Comparison of ENCODE assay signal across 17 cellular contexts in genomic region chr7:155962968-155963300, GRCh38.
A peak's percentile ranks its signal among the peaks of the same experiment; 100 is the strongest.
DNase-seq lines count a peak whose midpoint lies in the region; ATAC-seq and TF ChIP-seq lines count a peak whose summit lies in the region.
"Had no signal": no experiment of that assay in that cellular context is flagged by ENCODE, and none has a peak within 500 bp of the region (broad histone marks: within the 10 kb centered on the region; RNA-seq: fewer than 3 reads in every experiment).

No MANE protein-coding gene starts in this region.

- BruUV-seq in HCT116 (replicated peaks; lab: Mats Ljungman, UMichigan), result no TSS peak

- no peak overlapping the region for H2AFZ ChIP-seq in HCT116 (ENCODE audit: low read depth, low read length, poor library complexity, severe bottlenecking)
- H2AFZ ChIP-seq: GM23248 had no signal

- ATAC-seq in HCT116 (no peak), GM18520 (IDR thresholded peaks at IDR 0.05; ENCODE audit: unreplicated experiment) (no peak), HG02852 (IDR thresholded peaks at IDR 0.05; ENCODE audit: unreplicated experiment) (no peak)

- no peaks in the 10 kb centered on the region for H3K9me2 ChIP-seq in HCT116 (ENCODE audit: insufficient read depth)

- peaks cover 0 to 15% (median 9%) of the 10 kb centered on the region in 11 experiments; a peak in 12 of 22 replicates for H4K20me1 ChIP-seq in BLaER1 treated with 17β-estradiol and CSF1 and Interleukin-3, amounts not matched to agents 10 nM and 100 nM
- no peaks in the 10 kb centered on the region for H4K20me1 ChIP-seq in HCT116 (ENCODE audit: insufficient read depth)

- H3K9me3 ChIP-seq in BLaER1 treated with 17β-estradiol and CSF1 and Interleukin-3, amounts not matched to agents 10 nM and 100 nM (replicated peaks in 1 of 11), result no peaks in the 10 kb centered on the region; a peak in 1 of 22 replicates
- H3K9me3 ChIP-seq in HCT116 (ENCODE audit: control insufficient read depth in 1 of 2, insufficient read depth in 1 of 2, low read depth in 1 of 2, low read length in 2 of 2) (no peaks in the 10 kb centered on the region), colonic mucosa (no peaks in the 10 kb centered on the region), mucosa of stomach (ENCODE audit: control insufficient read depth, low read length) (no peaks in the 10 kb centered on the region)
- H3K9me3 ChIP-seq: MG63, Peyer's patch had no signal

- H3K27ac ChIP-seq in BLaER1 treated with 17β-estradiol and CSF1 and Interleukin-3, amounts not matched to agents 10 nM and 100 nM, result peak overlapping the region in 4 of 11 experiments; percentile 6 to 44 (median 34); a peak in 4 of 22 replicates
- H3K27ac ChIP-seq in HCT116 (ENCODE audit: low read depth, low read length), result peak overlapping the region; percentile 95
- peak overlapping the region; percentile 0 for H3K27ac ChIP-seq in colonic mucosa
- H3K27ac ChIP-seq: GM23248 had no signal

- TF ChIP-seq RAD21 in HCT116 (IDR thresholded peaks at IDR 0.05; ENCODE audit: low read depth), result no peak

- H3K79me2 ChIP-seq in HCT116 (ENCODE audit: insufficient read depth, low read length), result no peaks in the 10 kb centered on the region

- in situ Hi-C loops in ACHN (cut with HindIII; ENCODE audit: low pct_ligation_motif_present, low pct_unique_long_range_greater_than_20kb, low sequenced_read_pairs), result no loop called here

- TF ChIP-seq CTCF in HCT116 (IDR thresholded peaks at IDR 0.05 in 2 of 3, conservative IDR thresholded peaks at IDR 0.05 in 1 of 3; ENCODE audit: borderline replicate concordance in 1 of 3, insufficient read depth in 1 of 3, low read depth in 2 of 3, low read length in 2 of 3) (no peak), colonic mucosa (IDR thresholded peaks at IDR 0.05) (no peak)

- POLR2A ChIA-PET in HCT116 (lab: Charles Lee), result interaction anchor here (0.9 to 3.8 kb wide), 3 partner anchors 12 to 641 kb away, joined by 3 to 37 read pairs (median 3); partner anchors contain the start of gene SHH

- no peak overlapping the region for H3K9ac ChIP-seq in BLaER1 treated with 17β-estradiol and CSF1 and Interleukin-3, amounts not matched to agents 10 nM and 100 nM
- peak overlapping the region; percentile 76 for H3K9ac ChIP-seq in HCT116 (ENCODE audit: low read length)
- H3K9ac ChIP-seq in colonic mucosa (ENCODE audit: low read depth in 2 of 2, low read length in 2 of 2), result no peak overlapping the region
- H3K9ac ChIP-seq in mucosa of stomach (ENCODE audit: low read length), result peak overlapping the region; percentile 61
- H3K9ac ChIP-seq: GM23248 had no signal

- intact Hi-C loops in HCT116 (cut with micrococcal nuclease), result loop anchor here (1.0 to 10.0 kb wide), 6 partner anchors 12 to 939 kb away; partner anchors contain the start of gene RNF32
- intact Hi-C loops in colonic mucosa (cut with DNase I), result no loop called here

- TF ChIP-seq POLR2A in HCT116 (IDR thresholded peaks at IDR 0.05; ENCODE audit: borderline replicate concordance, extremely low read depth, insufficient read depth, insufficient read length), result no peak

- no peaks in the 10 kb centered on the region for H3K36me3 ChIP-seq in BLaER1 treated with 17β-estradiol and CSF1 and Interleukin-3, amounts not matched to agents 10 nM and 100 nM
- H3K36me3 ChIP-seq in HCT116 (ENCODE audit: control insufficient read depth in 1 of 2, insufficient read depth in 2 of 2, low read length in 2 of 2), result no peaks in the 10 kb centered on the region
- H3K36me3 ChIP-seq in colonic mucosa, result no peaks in the 10 kb centered on the region
- no peaks in the 10 kb centered on the region for H3K36me3 ChIP-seq in mucosa of stomach (ENCODE audit: control insufficient read depth, insufficient read depth, low read length)
- H3K36me3 ChIP-seq: MG63, Peyer's patch had no signal

- no peak for DNase-seq in HCT116 (ENCODE audit: low read depth, low spot score)
- no peak for DNase-seq in colonic mucosa
- DNase-seq in ACHN, result no peak
- DNase-seq: C1 segment of cervical spinal cord, HFFc6, NCI-H1092 treated with DMSO at 0.1 percent for 48 hours, NCI-H1694, NCI-H2107, NCI-H526 treated with DMSO at 0.1 percent for 48 hours, SHP77 had no signal

- no peak overlapping the region for H3K4me3 ChIP-seq in BLaER1 treated with 17β-estradiol and CSF1 and Interleukin-3, amounts not matched to agents 10 nM and 100 nM
- H3K4me3 ChIP-seq in HCT116 (replicated peaks in 1 of 2; ENCODE audit: low read depth in 1 of 2, low read length in 2 of 2), result no peak overlapping the region; a peak in 1 of 4 replicates
- H3K4me3 ChIP-seq in colonic mucosa, result no peak overlapping the region
- H3K4me3 ChIP-seq in mucosa of stomach (ENCODE audit: low read length), result peak overlapping the region; percentile 62
- H3K4me3 ChIP-seq: GM23248, MG63 had no signal

- RAD21 ChIA-PET in HCT116 (lab: Charles Lee; ENCODE audit: low non-redundant PET in 1 of 2, low total read pairs in 2 of 2, uncharacterized antibody in 2 of 2, unreplicated experiment in 2 of 2), result no interaction called here

- peaks cover 23 to 40% (median 35%) of the 10 kb centered on the region in 10 experiments for H3K4me1 ChIP-seq in BLaER1 treated with 17β-estradiol and CSF1 and Interleukin-3, amounts not matched to agents 10 nM and 100 nM
- H3K4me1 ChIP-seq in HCT116 (ENCODE audit: control insufficient read depth in 1 of 2, insufficient read depth in 2 of 2, low read length in 2 of 2) (peaks cover 66 to 79% of the 10 kb centered on the region in 2 experiments), colonic mucosa (no peaks in the 10 kb centered on the region), mucosa of stomach (ENCODE audit: control insufficient read depth, insufficient read depth, low read length) (peaks cover 42% of the 10 kb centered on the region)

- H3K27me3 ChIP-seq in BLaER1 treated with 17β-estradiol and CSF1 and Interleukin-3, amounts not matched to agents 10 nM and 100 nM, result peaks cover 0 to 15% (median 0%) of the 10 kb centered on the region in 11 experiments; a peak in 4 of 22 replicates
- H3K27me3 ChIP-seq in HCT116 (ENCODE audit: insufficient read depth, low read length) (no peaks in the 10 kb centered on the region), colonic mucosa (no peaks in the 10 kb centered on the region), mucosa of stomach (ENCODE audit: control insufficient read depth, insufficient read depth, low read length) (no peaks in the 10 kb centered on the region)
- H3K27me3 ChIP-seq: MG63, Peyer's patch had no signal

- CTCF ChIA-PET in HCT116 (lab: Charles Lee), result no interaction called here

- H3K4me2 ChIP-seq in BLaER1 treated with 17β-estradiol and CSF1 and Interleukin-3, amounts not matched to agents 10 nM and 100 nM, result peak overlapping the region; percentile 71 to 96 (median 90); a peak in 20 of 22 replicates
- H3K4me2 ChIP-seq in HCT116 (ENCODE audit: low read length), result peak overlapping the region; percentile 92

TF ChIP-seq in HCT116, 20 proteins besides CTCF, POLR2A, EP300 and RAD21:
- no peak for TF ChIP-seq YY1 (IDR thresholded peaks at IDR 0.05; ENCODE audit: extremely low read depth, insufficient replicate concordance, low read depth, low read length)

Comparison
In these comparisons a context has a peak if more than half of its experiments do, and no peak if none do; other contexts are left out.
1. H3K9ac ChIP-seq: peak in HCT116 (single experiment) and mucosa of stomach (single experiment); none in BLaER1 treated with 17β-estradiol and CSF1 and Interleukin-3, amounts not matched to agents 10 nM and 100 nM (0 of 11) and colonic mucosa (0 of 2).